Comparison of ENCODE assay signal across 8 cellular contexts in the genomic region with DNA sequence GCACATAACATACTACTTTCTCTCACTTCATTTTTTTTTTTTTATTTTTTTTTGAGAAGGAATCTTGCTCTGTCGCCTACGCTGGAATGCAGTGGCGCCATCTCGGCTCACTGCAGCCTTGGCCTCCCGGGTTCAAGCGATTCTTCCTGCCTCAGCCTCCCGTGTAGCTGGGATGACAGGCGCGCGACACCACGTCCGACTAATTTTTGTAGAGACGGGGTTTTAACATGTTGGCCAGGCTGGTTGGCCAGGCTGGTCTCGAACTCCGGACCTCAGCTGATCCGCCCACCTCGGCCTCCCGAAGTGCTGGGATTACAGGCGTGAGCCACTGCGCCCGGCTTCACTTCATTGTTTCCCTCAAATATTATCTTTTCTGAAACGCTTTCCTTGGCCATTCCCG. TPM values are rescaled to one million over a fixed set of nuclear protein-coding genes. Genes with fewer than 3 reads are reported as not detected.
DNase-seq lines count a peak whose midpoint lies in the region; FAIRE-seq and TF ChIP-seq lines count a peak whose summit lies in the region.

No MANE protein-coding gene starts in this region.

- no peak overlapping the region for H3K27ac Mint-ChIP-seq in nephron progenitor cell
- H3K27ac Mint-ChIP-seq in CD14-positive monocyte, result peak overlapping the region in 1 of 7 donors; percentile 86

- H3K4me1 Mint-ChIP-seq in nephron progenitor cell (peaks cover 26% of the 10 kb centered on the region), CD14-positive monocyte (peaks cover 20% of the 10 kb centered on the region)

- H3K36me3 ChIP-seq in BLaER1 (peaks cover 55% of the 10 kb centered on the region), colonic mucosa (peaks cover 5% of the 10 kb centered on the region)

- H3K4me3 Mint-ChIP-seq in nephron progenitor cell (peak overlapping the region; percentile 93), CD14-positive monocyte (no peak overlapping the region)

- H3K27me3 Mint-ChIP-seq in nephron progenitor cell (ENCODE audit: low read depth, poor library complexity) (peaks cover 3% of the 10 kb centered on the region), CD14-positive monocyte (ENCODE audit: low read depth in 3 of 3) (peaks cover 0 to 7% (median 0%) of the 10 kb centered on the region in 3 donors)

- H3K9me3 ChIP-seq in BLaER1 (no peaks in the 10 kb centered on the region), colonic mucosa (no peaks in the 10 kb centered on the region)

- no peak for FAIRE-seq in frontal cortex (lab: Jason Lieb, UNC)

- H3K9ac ChIP-seq in BLaER1 (no peak overlapping the region), colonic mucosa (ENCODE audit: low read depth in 2 of 2, low read length in 2 of 2) (no peak overlapping the region)

- TF ChIP-seq POLR2A in NB4 (IDR thresholded peaks at IDR 0.05; ENCODE audit: extremely low read depth, insufficient read length), result no peak

- peaks cover 20% of the 10 kb centered on the region for H3K4me1 ChIP-seq in BLaER1
- H3K4me1 ChIP-seq in colonic mucosa, result peaks cover 4% of the 10 kb centered on the region

- H3K4me3 ChIP-seq in BLaER1 (peak overlapping the region; percentile 90), NB4 (ENCODE audit: low read depth, low read length) (peak overlapping the region; percentile 92), colonic mucosa (peak overlapping the region; percentile 93)

- 0 out of 2 replicates have a peak, but pooled peaks cover 5% of the 10 kb centered on the region for H4K20me1 ChIP-seq in BLaER1

- peak overlapping the region; percentile 94 for H3K4me2 ChIP-seq in BLaER1

- H3K27me3 ChIP-seq in BLaER1 (no peaks in the 10 kb centered on the region), colonic mucosa (no peaks in the 10 kb centered on the region)

- no peak for DNase-seq in NB4 (ENCODE audit: low read depth)
- no peak for DNase-seq in colonic mucosa
- DNase-seq in nephron progenitor cell, result no peak
- DNase-seq in activated effector memory CD4-positive, alpha-beta T cell treated with Interleukin-2 at 50 U/mL for 16 hours, result no peak
- no peak for DNase-seq in GDM1 (lab: John Stamatoyannopoulos, UW)
- DNase-seq in frontal cortex (ENCODE audit: low spot score in 2 of 2), result no peak
- no peak for DNase-seq in CD14-positive monocyte (ENCODE audit: low spot score)

- TF ChIP-seq CTCF in NB4 (IDR thresholded peaks at IDR 0.05; ENCODE audit: low read depth, low read length) (no peak), colonic mucosa (IDR thresholded peaks at IDR 0.05) (no peak), nephron progenitor cell (IDR thresholded peaks at IDR 0.05) (no peak), CD14-positive monocyte (IDR thresholded peaks at IDR 0.05) (no peak)

- H3K27ac ChIP-seq in BLaER1 (no peak overlapping the region), colonic mucosa (no peak overlapping the region)

- no peaks in the 10 kb centered on the region for H3K9me3 Mint-ChIP-seq in nephron progenitor cell
- H3K9me3 Mint-ChIP-seq in CD14-positive monocyte, result peaks cover 0 to 3% (median 0%) of the 10 kb centered on the region in 7 donors

- intact Hi-C loops in colonic mucosa (cut with DNase I) (no loop called here), CD14-positive monocyte (cut with micrococcal nuclease) (loop anchor here (2.0 to 10.0 kb wide), 5 partner anchors 21 to 181 kb away; a partner anchor contains a TSS)

- peaks cover 37% of the 10 kb centered on the region for H3K36me3 Mint-ChIP-seq in nephron progenitor cell (ENCODE audit: low read depth)
- H3K36me3 Mint-ChIP-seq in CD14-positive monocyte, result peaks cover 47 to 52% of the 10 kb centered on the region in 2 donors

RNA-seq across cellular contexts. Expression of a gene that starts 0.6 kb away (rescaled TPM):
- total RNA-seq in colonic mucosa (10 to 100 TPM; 43.2 to 59.3 TPM), frontal cortex (24.1 TPM)
- polyA plus RNA-seq in CD14-positive monocyte, result 10 to 100 TPM; 37.4 to 38.2 TPM

RNA-seq across cellular contexts. Expression of a gene that starts 23.2 kb away (rescaled TPM):
- total RNA-seq in colonic mucosa, result 10 to 100 TPM; 72.0 to 86.1 TPM
- 38.3 TPM for total RNA-seq in frontal cortex
- 10 to 100 TPM; 35.5 to 44.6 TPM for polyA plus RNA-seq in CD14-positive monocyte

RNA-seq across cellular contexts. Expression of a gene that starts 57.5 kb away (rescaled TPM):
- total RNA-seq in colonic mucosa (100 to 1,000 TPM; 154 to 163 TPM), frontal cortex (161 TPM)
- polyA plus RNA-seq in CD14-positive monocyte, result 100 to 1,000 TPM; 195 to 199 TPM

RNA-seq across cellular contexts. Expression of a gene that starts 57.7 kb away (rescaled TPM):
- total RNA-seq in colonic mucosa, result 10 to 100 TPM; 83.5 to 88.0 TPM
- total RNA-seq in frontal cortex, result 24.5 TPM
- 100 to 1,000 TPM; 125 to 145 TPM for polyA plus RNA-seq in CD14-positive monocyte
